Comparison of ENCODE assay signal across 1 cellular context in the genomic region with DNA sequence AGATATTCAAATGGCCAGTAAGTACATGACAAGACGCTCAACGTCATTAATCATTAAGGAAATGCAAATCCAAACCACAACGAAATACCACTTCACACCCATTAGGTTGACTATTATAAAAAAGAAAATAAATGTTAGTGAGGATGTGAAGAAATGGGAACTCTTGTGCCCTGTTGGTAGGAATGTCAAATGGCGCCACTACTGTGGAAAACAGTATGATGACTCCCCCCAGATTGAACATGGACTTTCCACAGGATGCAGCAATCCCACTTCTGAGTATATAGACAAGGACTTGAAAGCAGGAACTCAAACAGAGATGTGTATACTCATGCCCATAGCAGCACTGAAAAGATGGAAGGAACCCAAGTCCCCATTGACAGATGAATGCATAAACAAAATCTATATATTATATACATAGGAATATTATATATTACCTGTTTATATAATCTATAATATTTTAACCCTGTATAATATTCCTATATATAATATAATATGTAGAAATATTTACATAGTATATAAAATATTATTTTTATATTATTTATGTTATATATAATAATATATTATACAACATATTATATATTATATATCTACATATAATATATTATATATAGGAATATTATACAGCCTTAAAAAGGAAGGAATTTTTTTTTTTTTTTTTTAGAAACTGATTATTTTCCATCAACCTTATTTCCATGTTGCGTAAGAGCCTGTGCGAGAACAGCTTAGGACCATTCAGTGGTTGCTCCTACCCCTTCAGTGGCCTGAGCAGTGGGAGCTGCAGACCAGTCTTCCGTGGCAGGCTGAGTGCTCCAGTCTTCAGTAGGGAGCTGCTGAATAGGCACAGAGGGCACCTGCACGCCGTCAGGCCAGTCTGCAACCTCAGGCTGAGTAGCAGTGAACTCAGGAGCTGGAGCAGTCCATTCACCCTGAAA.
TF ChIP-seq lines count a peak whose summit lies in the region.

No MANE protein-coding gene starts in this region.

TF ChIP-seq in IMR-90, 13 proteins besides CTCF, POLR2A, EP300 and RAD21:
- no peak for TF ChIP-seq FOS (IDR thresholded peaks at IDR 0.05; ENCODE audit: low read depth, low read length)
- TF ChIP-seq CEBPB (IDR thresholded peaks at IDR 0.05; ENCODE audit: low read depth, low read length) = peak; percentile 62
TF ChIP-seq in IMR-90: peak in this region for 1.
